Comparison of ENCODE assay signal across 18 cellular contexts in genomic region chr18:43049021-43049420, GRCh38.
DNase-seq lines count a peak whose midpoint lies in the region; ATAC-seq and TF ChIP-seq lines count a peak whose summit lies in the region.
"Had no signal": no experiment of that assay in that cellular context is flagged by ENCODE, and none has a peak within 500 bp of the region (broad histone marks: within the 10 kb centered on the region; RNA-seq: fewer than 3 reads in every experiment).

No MANE protein-coding gene starts in this region.

- H3K4me3 ChIP-seq in IMR-90 (ENCODE audit: insufficient read depth, low read depth, low read length), result no peak overlapping the region
- H3K4me3 ChIP-seq in fibroblast of lung (replicated peaks in 1 of 4; ENCODE audit: control extremely low read depth in 1 of 4, insufficient read depth in 1 of 4, low read depth in 3 of 4, low read length in 4 of 4), result no peak overlapping the region
- H3K4me3 ChIP-seq in mucosa of descending colon, result no peak overlapping the region
- no peak overlapping the region for H3K4me3 ChIP-seq in H7 (ENCODE audit: insufficient read depth, low read depth, low read length)
- H3K4me3 ChIP-seq: prostate gland, stomach had no signal

- TF ChIP-seq RAD21 in IMR-90 (IDR thresholded peaks at IDR 0.05; ENCODE audit: low read length), result no peak

- no peak for TF ChIP-seq CTCF in IMR-90 (conservative IDR thresholded peaks at IDR 0.05; ENCODE audit: low read depth, low read length)
- TF ChIP-seq CTCF in fibroblast of lung (conservative IDR thresholded peaks at IDR 0.05 in 1 of 2, IDR thresholded peaks at IDR 0.05 in 1 of 2; ENCODE audit: low read depth in 1 of 2, low read length in 2 of 2), result no peak
- no peak for TF ChIP-seq CTCF in mucosa of descending colon (IDR thresholded peaks at IDR 0.05)

- no peak overlapping the region for H3K23ac ChIP-seq in IMR-90 (ENCODE audit: low read depth, low read length)

- H3K27ac ChIP-seq in IMR-90 (ENCODE audit: insufficient read depth, low read length) (no peak overlapping the region), fibroblast of lung (ENCODE audit: insufficient read depth, low read length) (no peak overlapping the region)
- H3K27ac ChIP-seq: foreskin keratinocyte, prostate gland, stomach had no signal

- H2BK15ac ChIP-seq in IMR-90 (ENCODE audit: low read depth, low read length), result no peak overlapping the region

- no peaks in the 10 kb centered on the region for H3K4me1 ChIP-seq in IMR-90 (ENCODE audit: control insufficient read depth, insufficient read depth, low read length)
- H3K4me1 ChIP-seq in fibroblast of lung (ENCODE audit: control insufficient read depth, extremely low read depth, insufficient read depth, low read length), result no peaks in the 10 kb centered on the region
- H3K4me1 ChIP-seq in mucosa of descending colon (ENCODE audit: low read depth), result no peaks in the 10 kb centered on the region
- H3K4me1 ChIP-seq: foreskin keratinocyte, prostate gland, stomach had no signal

- BruUV-seq in IMR-90 (replicated peaks; lab: Mats Ljungman, UMichigan), result no TSS peak

- no peaks in the 10 kb centered on the region for H3K79me1 ChIP-seq in IMR-90 (ENCODE audit: low read depth in 1 of 2, low read length in 2 of 2)

- H3K4me2 ChIP-seq in IMR-90 (ENCODE audit: low read depth, low read length), result no peak overlapping the region
- no peak overlapping the region for H3K4me2 ChIP-seq in fibroblast of lung (ENCODE audit: extremely low read depth, insufficient read depth, low read length)

- H2AFZ ChIP-seq in IMR-90 (replicated peaks; ENCODE audit: low read length, poor library complexity) (no peak overlapping the region), fibroblast of lung (ENCODE audit: low read length) (no peak overlapping the region)

- H2BK5ac ChIP-seq in IMR-90 (ENCODE audit: low read depth, low read length, poor library complexity, severe bottlenecking), result no peak overlapping the region

- intact Hi-C loops in IMR-90 (cut with micrococcal nuclease) (no loop called here), mucosa of descending colon (cut with DNase I, micrococcal nuclease) (no loop called here)

- H4K91ac ChIP-seq in IMR-90 (ENCODE audit: insufficient read depth, low read depth, low read length), result no peak overlapping the region

- in situ Hi-C loops in IMR-90 (cut with MboI; ENCODE audit: low sequenced_read_pairs), result no loop called here

- H2BK120ac ChIP-seq in IMR-90 (ENCODE audit: low read depth, low read length), result no peak overlapping the region

- H4K5ac ChIP-seq in IMR-90 (ENCODE audit: low read depth, low read length), result no peak overlapping the region

- no peak overlapping the region for H4K8ac ChIP-seq in IMR-90 (ENCODE audit: low read depth in 2 of 2, low read length in 2 of 2)

- H3K18ac ChIP-seq in IMR-90 (ENCODE audit: low read depth, low read length), result no peak overlapping the region

- H2BK20ac ChIP-seq in IMR-90 (ENCODE audit: low read depth, low read length), result no peak overlapping the region

- no peak for TF ChIP-seq POLR2A in IMR-90 (IDR thresholded peaks at IDR 0.05; ENCODE audit: low read depth, low read length)

- H3K9me1 ChIP-seq in IMR-90 (ENCODE audit: insufficient read depth, low read length), result no peaks in the 10 kb centered on the region

- H2AK9ac ChIP-seq in IMR-90 (replicated peaks; ENCODE audit: low read depth, low read length, poor library complexity), result no peak overlapping the region

- H3K9me3 ChIP-seq in IMR-90 (ENCODE audit: control insufficient read depth, insufficient read depth, low read length) (peaks cover 5% of the 10 kb centered on the region), fibroblast of lung (ENCODE audit: control insufficient read depth, insufficient read depth, low read depth, low read length) (no peaks in the 10 kb centered on the region), mucosa of descending colon (no peaks in the 10 kb centered on the region)
- H3K9me3 ChIP-seq: prostate gland, stomach had no signal

- H3K36me3 ChIP-seq in IMR-90 (ENCODE audit: control insufficient read depth, insufficient read depth, low read length), result no peaks in the 10 kb centered on the region
- no peaks in the 10 kb centered on the region for H3K36me3 ChIP-seq in fibroblast of lung (ENCODE audit: control insufficient read depth, insufficient read depth, low read length)
- H3K36me3 ChIP-seq in mucosa of descending colon (ENCODE audit: low read depth), result no peaks in the 10 kb centered on the region
- no peaks in the 10 kb centered on the region for H3K36me3 ChIP-seq in H7 (replicated peaks; ENCODE audit: control insufficient read depth, insufficient read depth, low read length)
- H3K36me3 ChIP-seq: prostate gland, stomach had no signal

- dilution Hi-C loops in IMR-90 (cut with HindIII; ENCODE audit: low sequenced_read_pairs, unreplicated experiment), result no loop called here

- POLR2A ChIA-PET in IMR-90 (lab: Charles Lee; ENCODE audit: unreplicated experiment), result no interaction called here

- H3K4ac ChIP-seq in IMR-90 (ENCODE audit: low read depth, low read length), result no peak overlapping the region

- no peak overlapping the region for H3K9ac ChIP-seq in IMR-90 (ENCODE audit: low read depth, low read length)
- no peak overlapping the region for H3K9ac ChIP-seq in fibroblast of lung (ENCODE audit: insufficient read depth, low read length)

- no peak overlapping the region for H3K56ac ChIP-seq in IMR-90 (ENCODE audit: extremely low read depth, insufficient read depth, low read length)

- no peak overlapping the region for H2AK5ac ChIP-seq in IMR-90 (ENCODE audit: low read depth, low read length)

- H3K14ac ChIP-seq in IMR-90 (replicated peaks; ENCODE audit: low read depth, low read length), result no peak overlapping the region

- H3K27me3 ChIP-seq in IMR-90 (ENCODE audit: control insufficient read depth, insufficient read depth, low read length) (no peaks in the 10 kb centered on the region), fibroblast of lung (ENCODE audit: control insufficient read depth, insufficient read depth, low read length) (no peaks in the 10 kb centered on the region), H7 (ENCODE audit: control insufficient read depth, insufficient read depth, low read length) (no peaks in the 10 kb centered on the region)
- H3K27me3 ChIP-seq: foreskin keratinocyte, stomach had no signal

- CTCF ChIA-PET in IMR-90 (lab: Yijun Ruan, JAX), result no interaction called here

- DNase-seq in A172 (ENCODE audit: low spot score) (peak; percentile 32), IMR-90 (peak; percentile 17), fibroblast of lung (ENCODE audit: low read depth in 2 of 2) (peak; percentile 79 to 94), mucosa of descending colon (peak in 1 of 3 donors; percentile 6), NCI-H748 (lab: John Stamatoyannopoulos, UW; ENCODE audit: unreplicated experiment) (no peak), HuH-7.5 (ENCODE audit: low spot score) (no peak), H7 (no peak)
- DNase-seq: activated CD4-positive, alpha-beta T cell treated with anti-CD3 and anti-CD28 coated beads for 4 hours; activated CD8-positive, alpha-beta memory T cell treated with anti-CD3 and anti-CD28 coated beads, Interleukin-2, amount 50 U/mL, for 48 hours; activated naive CD4-positive, alpha-beta T cell; caudate nucleus; COR-L47; foreskin keratinocyte; NCI-H187; SIG-M5; stomach had no signal

- ATAC-seq in IMR-90 (ENCODE audit: low read depth) (no peak), mucosa of descending colon (peak; percentile 24), GM18907 (IDR thresholded peaks at IDR 0.05; ENCODE audit: unreplicated experiment) (no peak)
- ATAC-seq: foreskin keratinocyte had no signal

- H4K20me1 ChIP-seq in IMR-90 (ENCODE audit: insufficient read depth, low read length), result no peaks in the 10 kb centered on the region
- H4K20me1 ChIP-seq in fibroblast of lung (ENCODE audit: control insufficient read depth, extremely low read depth, insufficient read depth, low read length), result no peaks in the 10 kb centered on the region

- WGBS in IMR-90 (ENCODE audit: extremely low coverage in 2 of 2, insufficient read length in 1 of 2), 2 experiments, result no CpG with 5 or more reads among the region's 3 CpGs

- H3K79me2 ChIP-seq in fibroblast of lung (ENCODE audit: control insufficient read depth, insufficient read depth, low read length), result no peaks in the 10 kb centered on the region

TF ChIP-seq in IMR-90, 13 proteins besides CTCF, POLR2A, EP300 and RAD21:
- no peak for TF ChIP-seq FOS (IDR thresholded peaks at IDR 0.05; ENCODE audit: low read depth, low read length)
- TF ChIP-seq CEBPB (IDR thresholded peaks at IDR 0.05; ENCODE audit: low read depth, low read length), result peak; percentile 25; the same call in 1 of the 2 replicates

Comparison
In these comparisons a context has a peak if more than half of its experiments do, and no peak if none do; other contexts are left out.
1. DNase-seq: peak in A172 (single experiment), IMR-90 (single experiment) and fibroblast of lung (2 of 2); none in NCI-H748 (single experiment), HuH-7.5 (single experiment) and H7 (single experiment).